ENCODE assay signal across 22 cellular contexts in genomic region chr9:133397895-133398294, GRCh38.
"Had no signal": no experiment of that assay in that cellular context is flagged by ENCODE, and none has a peak within 500 bp of the region (broad histone marks: within the 10 kb centered on the region; RNA-seq: fewer than 3 reads in every experiment).

No MANE protein-coding gene starts in this region.

- H3K4me3 ChIP-seq: MG63 had no signal

- H3K4me2 ChIP-seq: SK-N-SH had no signal

- H3K27ac ChIP-seq: HL-60, RWPE1 had no signal

- H3K9ac ChIP-seq: SK-N-SH had no signal

- H3K36me3 ChIP-seq: MG63 had no signal

- H3K9me3 ChIP-seq: MG63, SK-N-SH had no signal

- DNase-seq: Karpas-422, KG1, MG63, NCI-H1092, NCI-H1105 treated with DMSO at 0.1 percent for 48 hours, NCI-H1417 treated with DMSO at 0.1 percent for 48 hours, NCI-H146, NCI-H1694 treated with DMSO at 0.1 percent for 48 hours, NCI-H1930, NCI-H2081, NCI-H2107, NCI-H2227 treated with DMSO at 0.1 percent for 48 hours, NCI-H524, NCI-H526 treated with DMSO at 0.1 percent for 48 hours, NCI-H774, SHP77, SK-N-SH, SW 1271 had no signal

- FAIRE-seq: HTR-8/SVneo, RCC 7860 had no signal
